ENCODE assay signal across 1 cellular context in genomic region chr7:23242935-23243334, GRCh38.
TF ChIP-seq lines count a peak whose summit lies in the region.

No MANE protein-coding gene starts in this region.

TF ChIP-seq in K562, 482 proteins besides CTCF, POLR2A, EP300 and RAD21:
- TF ChIP-seq ZFPM2 (CRISPR knock-in tag; IDR thresholded peaks at IDR 0.05) (no peak), RREB1 (CRISPR knock-in tag; IDR thresholded peaks at IDR 0.05) (no peak), ZNF766 (CRISPR knock-in tag; conservative IDR thresholded peaks at IDR 0.05) (no peak), PTRF (tag; IDR thresholded peaks at IDR 0.05) (no peak), BACH1 (tag; IDR thresholded peaks at IDR 0.05) (no peak), RBFOX2 (IDR thresholded peaks at IDR 0.05; ENCODE audit: low read depth, low read length) (no peak), NFATC3 (IDR thresholded peaks at IDR 0.05) (no peak), VEZF1 (CRISPR knock-in tag; IDR thresholded peaks at IDR 0.05) (no peak), PTTG1 (tag; IDR thresholded peaks at IDR 0.05; ENCODE audit: low read depth) (no peak), KHSRP (IDR thresholded peaks at IDR 0.05) (no peak), GTF3C2 (IDR thresholded peaks at IDR 0.05; ENCODE audit: borderline replicate concordance, extremely low read depth, insufficient read length) (no peak), ZNF121 (CRISPR knock-in tag; conservative IDR thresholded peaks at IDR 0.05) (no peak), HMGXB4 (CRISPR knock-in tag; IDR thresholded peaks at IDR 0.05) (no peak), MCM2 (IDR thresholded peaks at IDR 0.05; ENCODE audit: low read depth) (no peak), ZZZ3 (IDR thresholded peaks at IDR 0.05) (no peak), MAFK (IDR thresholded peaks at IDR 0.05; ENCODE audit: low read length) (no peak), FOXK2 (conservative IDR thresholded peaks at IDR 0.05 in 1 of 2, IDR thresholded peaks at IDR 0.05 in 1 of 2; ENCODE audit: low read depth in 2 of 2) (no peak)
